Comparison of ENCODE assay signal across 12 cellular contexts in the genomic region with DNA sequence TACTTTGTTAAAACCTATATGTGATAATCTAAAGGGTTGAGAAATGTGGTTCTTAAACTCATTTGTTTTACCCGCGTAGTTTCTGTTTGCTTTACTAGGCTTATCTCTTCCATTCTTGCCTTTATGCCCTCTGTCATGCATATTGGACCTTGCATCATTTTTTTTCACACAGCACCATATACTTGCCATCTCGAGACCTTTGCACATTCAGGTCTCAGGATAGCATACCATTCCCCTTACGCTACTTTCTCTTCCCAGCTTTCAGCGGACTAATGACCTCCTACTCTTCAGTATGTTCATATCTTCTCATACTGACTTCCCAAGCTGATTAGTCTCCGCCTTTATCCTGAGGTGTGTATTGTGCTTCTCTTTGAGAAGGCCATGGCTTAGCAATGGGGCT.
"Had no signal": no experiment of that assay in that cellular context is flagged by ENCODE, and none has a peak within 500 bp of the region (broad histone marks: within the 10 kb centered on the region; RNA-seq: fewer than 3 reads in every experiment).

No MANE protein-coding gene starts in this region.

- ATAC-seq: activated CD8-positive, alpha-beta T cell treated with anti-CD3 and anti-CD28 coated beads, Interleukin-2, amount 10 ng/mL, durations not matched to agents 7 days and 5 days; foreskin keratinocyte; left lung; stimulated activated naive B cell treated with anti-CD40 and anti-IgM and Interleukin-4, amounts not matched to agents 10 μg/mL and 1 μg/mL and 100 μg/mL, for 72 hours had no signal

- DNase-seq: activated CD8-positive, alpha-beta T cell treated with anti-CD3 and anti-CD28 coated beads, Interleukin-2, amount 10 ng/mL, durations not matched to agents 7 days and 5 days; activated naive CD4-positive, alpha-beta T cell; foreskin keratinocyte; head of caudate nucleus; left lung; pancreas; retina; stimulated activated naive B cell treated with anti-CD40 and anti-IgM and Interleukin-4, amounts not matched to agents 10 μg/mL and 1 μg/mL and 100 μg/mL, for 72 hours; substantia nigra; T-helper 9 cell; upper lobe of right lung had no signal

- H3K27ac ChIP-seq: foreskin keratinocyte, left lung, pancreas, upper lobe of right lung had no signal

- H3K4me3 ChIP-seq: left lung, pancreas, upper lobe of right lung had no signal

- H3K27me3 ChIP-seq: foreskin keratinocyte, left lung, pancreas, upper lobe of right lung had no signal

- H3K9me3 ChIP-seq: left lung, pancreas, upper lobe of right lung had no signal

- FAIRE-seq: colon had no signal

- H3K4me1 ChIP-seq: foreskin keratinocyte, left lung, pancreas had no signal
